In genomic region chr2:87502948-87503347, GRCh38 we compare ENCODE assay signal across 8 cellular contexts.
DNase-seq lines count a peak whose midpoint lies in the region; ATAC-seq and TF ChIP-seq lines count a peak whose summit lies in the region.
"Not testable (repeated sequence)": the region's sequence is repeated elsewhere in the genome, so short reads cannot be mapped to it uniquely, and the experiment has no call there.

No MANE protein-coding gene starts in this region.

- not testable (repeated sequence) for H3K9ac ChIP-seq in IMR-90 (ENCODE audit: low read depth, low read length); SK-N-SH

- H3K4me1 Mint-ChIP-seq in osteocyte (ENCODE audit: unreplicated experiment) = peaks cover 11% of the 10 kb centered on the region
- H3K4me1 Mint-ChIP-seq in type B pancreatic cell (ENCODE audit: unreplicated experiment) = not testable (repeated sequence)

- TF ChIP-seq EP300 in SK-N-SH (IDR thresholded peaks at IDR 0.05; ENCODE audit: borderline replicate concordance in 1 of 2, low read depth in 1 of 2, low read length in 1 of 2) = not testable (repeated sequence)

- H3K4me2 ChIP-seq in IMR-90 (ENCODE audit: low read depth, low read length); SK-N-SH: not testable (repeated sequence)

- H3K18ac ChIP-seq in IMR-90 (ENCODE audit: low read depth, low read length) = not testable (repeated sequence)

- not testable (repeated sequence) for TF ChIP-seq POLR2A in IMR-90 (IDR thresholded peaks at IDR 0.05; ENCODE audit: low read depth, low read length)

- H4K20me1 ChIP-seq in IMR-90 (ENCODE audit: insufficient read depth, low read length) (peaks cover 31% of the 10 kb centered on the region), SK-N-SH (ENCODE audit: insufficient read depth) (peaks cover 28% of the 10 kb centered on the region)

- H3K27me3 Mint-ChIP-seq in osteocyte (ENCODE audit: unreplicated experiment); type B pancreatic cell: not testable (repeated sequence)

- H3K9me1 ChIP-seq in IMR-90 (ENCODE audit: insufficient read depth, low read length) = not testable (repeated sequence)

- not testable (repeated sequence) for BruUV-seq in IMR-90 (replicated peaks; lab: Mats Ljungman, UMichigan)

- H3K79me2 ChIP-seq in SK-N-SH (ENCODE audit: insufficient read depth) = peaks cover 11% of the 10 kb centered on the region; the same call in 1 of the 2 replicates

- H3K4ac ChIP-seq in IMR-90 (ENCODE audit: low read depth, low read length) = not testable (repeated sequence)

- POLR2A ChIA-PET in BJ (lab: Charles Lee); IMR-90 (lab: Charles Lee; ENCODE audit: unreplicated experiment); SK-N-SH (lab: Yijun Ruan, JAX): not testable (repeated sequence)

- not testable (repeated sequence) for H3K27ac Mint-ChIP-seq in osteocyte (ENCODE audit: unreplicated experiment); type B pancreatic cell

- H3K4me1 ChIP-seq in IMR-90 (ENCODE audit: control insufficient read depth, insufficient read depth, low read length); SK-N-SH (ENCODE audit: control insufficient read depth in 1 of 2, insufficient read depth in 2 of 2, low read depth in 1 of 2, low read length in 1 of 2): not testable (repeated sequence)

- not testable (repeated sequence) for H3K9me2 ChIP-seq in SK-N-SH

- H3K4me3 ChIP-seq in BJ (ENCODE audit: low read depth, low read length); GM06990 (replicated peaks; ENCODE audit: low read depth, low read length); IMR-90 (ENCODE audit: insufficient read depth, low read depth, low read length); SK-N-SH (ENCODE audit: low read depth in 2 of 2, low read length in 1 of 2); brain microvascular endothelial cell (ENCODE audit: low read depth, low read length); fibroblast of villous mesenchyme (ENCODE audit: low read depth, low read length): not testable (repeated sequence)

- not testable (repeated sequence) for H4K5ac ChIP-seq in IMR-90 (ENCODE audit: low read depth, low read length)

- H2BK120ac ChIP-seq in IMR-90 (ENCODE audit: low read depth, low read length) = not testable (repeated sequence)

- H3K36me3 Mint-ChIP-seq in osteocyte (ENCODE audit: unreplicated experiment); type B pancreatic cell: not testable (repeated sequence)

- DNase-seq in BJ (ENCODE audit: low read depth); GM06990 (ENCODE audit: extremely low read depth, insufficient read length); IMR-90; SK-N-SH; brain microvascular endothelial cell; fibroblast of villous mesenchyme (ENCODE audit: low read depth); osteocyte (ENCODE audit: extremely low spot score, unreplicated experiment); type B pancreatic cell (ENCODE audit: extremely low spot score, unreplicated experiment): not testable (repeated sequence)

- not testable (repeated sequence) for H2BK15ac ChIP-seq in IMR-90 (ENCODE audit: low read depth, low read length)

- not testable (repeated sequence) for H2AK5ac ChIP-seq in IMR-90 (ENCODE audit: low read depth, low read length)

- H3K4me3 Mint-ChIP-seq in osteocyte (ENCODE audit: unreplicated experiment); type B pancreatic cell: not testable (repeated sequence)

- intact Hi-C loops in IMR-90 (cut with micrococcal nuclease) = not testable (repeated sequence)

- not testable (repeated sequence) for H3K79me1 ChIP-seq in IMR-90 (ENCODE audit: low read depth in 1 of 2, low read length in 2 of 2)

- H3K27ac ChIP-seq in IMR-90 (ENCODE audit: insufficient read depth, low read length); SK-N-SH (ENCODE audit: low read depth in 2 of 2, low read length in 1 of 2); brain microvascular endothelial cell: not testable (repeated sequence)

- not testable (repeated sequence) for H3K27me3 ChIP-seq in BJ (ENCODE audit: control insufficient read depth, insufficient read depth, low read length); GM06990 (replicated peaks; ENCODE audit: control insufficient read depth, insufficient read depth, low read length); IMR-90 (ENCODE audit: control insufficient read depth, insufficient read depth, low read length); SK-N-SH (ENCODE audit: insufficient read depth); brain microvascular endothelial cell (replicated peaks)

- not testable (repeated sequence) for H3K9me3 ChIP-seq in IMR-90 (ENCODE audit: control insufficient read depth, insufficient read depth, low read length); SK-N-SH

- H2BK5ac ChIP-seq in IMR-90 (ENCODE audit: low read depth, low read length, poor library complexity, severe bottlenecking) = not testable (repeated sequence)

- not testable (repeated sequence) for H3K9me3 Mint-ChIP-seq in osteocyte (ENCODE audit: unreplicated experiment); type B pancreatic cell

- H2AFZ ChIP-seq in IMR-90 (replicated peaks; ENCODE audit: low read length, poor library complexity); SK-N-SH (ENCODE audit: low read depth): not testable (repeated sequence)

- in situ Hi-C loops in IMR-90 (cut with MboI; ENCODE audit: low sequenced_read_pairs); brain microvascular endothelial cell (cut with HindIII; ENCODE audit: low pct_ligation_motif_present, low sequenced_read_pairs): not testable (repeated sequence)

- not testable (repeated sequence) for H3K14ac ChIP-seq in IMR-90 (replicated peaks; ENCODE audit: low read depth, low read length)

- not testable (repeated sequence) for H3K36me3 ChIP-seq in BJ (ENCODE audit: control insufficient read depth, insufficient read depth, low read length); GM06990 (ENCODE audit: control insufficient read depth, insufficient read depth, low read length); IMR-90 (ENCODE audit: control insufficient read depth, insufficient read depth, low read length); SK-N-SH (replicated peaks in 1 of 2; ENCODE audit: control insufficient read depth in 1 of 2, insufficient read depth in 2 of 2, low read length in 1 of 2); brain microvascular endothelial cell (replicated peaks)

- TF ChIP-seq RAD21 in IMR-90 (IDR thresholded peaks at IDR 0.05; ENCODE audit: low read length); SK-N-SH (IDR thresholded peaks at IDR 0.05; ENCODE audit: low read length): not testable (repeated sequence)

- not testable (repeated sequence) for H4K8ac ChIP-seq in IMR-90 (ENCODE audit: low read depth in 2 of 2, low read length in 2 of 2)

- H2AK9ac ChIP-seq in IMR-90 (replicated peaks; ENCODE audit: low read depth, low read length, poor library complexity) = not testable (repeated sequence)

- H3K56ac ChIP-seq in IMR-90 (ENCODE audit: extremely low read depth, insufficient read depth, low read length) = not testable (repeated sequence)

- H3K23ac ChIP-seq in IMR-90 (ENCODE audit: low read depth, low read length) = not testable (repeated sequence)

- no CpG with 5 or more reads among the region's 5 CpGs for WGBS in IMR-90 (ENCODE audit: extremely low coverage in 2 of 2, insufficient read length in 1 of 2), 2 experiments
- WGBS in SK-N-SH (ENCODE audit: low lambda C conversion rate) = 81% methylated on average over 2 of the region's 5 CpGs

- H3F3A ChIP-seq in SK-N-SH (replicated peaks; ENCODE audit: insufficient read depth) = not testable (repeated sequence)

- H4K91ac ChIP-seq in IMR-90 (ENCODE audit: insufficient read depth, low read depth, low read length) = not testable (repeated sequence)

- ATAC-seq in IMR-90 (ENCODE audit: low read depth) = not testable (repeated sequence)

- CTCF ChIA-PET in BJ (lab: Yijun Ruan, JAX); IMR-90 (lab: Yijun Ruan, JAX); SK-N-SH (lab: Yijun Ruan, JAX): not testable (repeated sequence)

- dilution Hi-C loops in IMR-90 (cut with HindIII; ENCODE audit: low sequenced_read_pairs, unreplicated experiment) = not testable (repeated sequence)

- 0 out of 2 replicates have a peak, but pooled peaks have one; percentile 14 for TF ChIP-seq CTCF in BJ (IDR thresholded peaks at IDR 0.05; ENCODE audit: insufficient read depth, low read depth, low read length)
- TF ChIP-seq CTCF in GM06990 (IDR thresholded peaks at IDR 0.05; ENCODE audit: insufficient read depth, low read length, poor library complexity, severe bottlenecking) = peak; percentile 3
- 0 out of 2 replicates have a peak, but pooled peaks have one; percentile 2 for TF ChIP-seq CTCF in IMR-90 (conservative IDR thresholded peaks at IDR 0.05; ENCODE audit: low read depth, low read length)
- peak; percentile 19 for TF ChIP-seq CTCF in SK-N-SH (IDR thresholded peaks at IDR 0.05)
- TF ChIP-seq CTCF in brain microvascular endothelial cell (IDR thresholded peaks at IDR 0.05; ENCODE audit: low read depth, low read length, missing control alignments) = peak; percentile 29
- TF ChIP-seq CTCF in fibroblast of villous mesenchyme (IDR thresholded peaks at IDR 0.05; ENCODE audit: insufficient read depth, low read depth, low read length) = peak; percentile 14
- peak; percentile 42 for TF ChIP-seq CTCF in osteocyte (IDR thresholded peaks at IDR 0.05)
- peak; percentile 49 for TF ChIP-seq CTCF in type B pancreatic cell (conservative IDR thresholded peaks at IDR 0.05)

- not testable (repeated sequence) for H2BK20ac ChIP-seq in IMR-90 (ENCODE audit: low read depth, low read length)
